In genomic region chr12:105644770-105645169, GRCh38 we compare ENCODE assay signal across 27 cellular contexts.
DNase-seq lines count a peak whose midpoint lies in the region; ATAC-seq, FAIRE-seq and TF ChIP-seq lines count a peak whose summit lies in the region.
"Had no signal": no experiment of that assay in that cellular context is flagged by ENCODE, and none has a peak within 500 bp of the region (broad histone marks: within the 10 kb centered on the region; RNA-seq: fewer than 3 reads in every experiment).

No MANE protein-coding gene starts in this region.

- DNase-seq in right cardiac atrium: peak in 2 of 3 donors; percentile 12 to 55
- DNase-seq in heart right ventricle: no peak
- peak; percentile 88 for DNase-seq in astrocyte (ENCODE audit: low read depth)
- DNase-seq in astrocyte of the spinal cord (ENCODE audit: low read depth, low spot score): peak; percentile 14
- DNase-seq in aorta: no peak
- DNase-seq in posterior vena cava (ENCODE audit: low spot score): no peak
- no peak for DNase-seq in naive thymus-derived CD8-positive, alpha-beta T cell
- DNase-seq in activated T-cell treated with anti-CD3 and anti-CD28 coated beads, Interleukin-2, amount 50 U/mL, for 24 hours: no peak
- DNase-seq: 8988T; ACHN; AML-193; BE2C; CD4-positive, alpha-beta T cell; CD8-positive, alpha-beta memory T cell; DMS 273 treated with DMSO at 0.1 percent for 48 hours; DMS79; GF-D8; GOT3; HFFc6 had no signal

- 62% methylated on average over 5 of the region's 5 CpGs for WGBS in right cardiac atrium
- 70 to 77% methylated on average over 5 of the region's 5 CpGs for WGBS in heart right ventricle, 2 donors
- 3 to 10% methylated on average over 5 of the region's 5 CpGs for WGBS in aorta, 2 donors

- H3K27ac ChIP-seq in right cardiac atrium (ENCODE audit: low read length): no peak overlapping the region
- no peak overlapping the region for H3K27ac ChIP-seq in heart right ventricle
- H3K27ac ChIP-seq in astrocyte (ENCODE audit: low read depth, low read length): no peak overlapping the region
- H3K27ac ChIP-seq in aorta (ENCODE audit: low read depth in 1 of 2, low read length in 2 of 2): no peak overlapping the region
- H3K27ac ChIP-seq: A549; BLaER1 treated with 17β-estradiol and CSF1 and Interleukin-3, amounts not matched to agents 10 nM and 100 nM had no signal

- H3K27me3 ChIP-seq in right cardiac atrium (ENCODE audit: control insufficient read depth, insufficient read depth) (no peaks in the 10 kb centered on the region), heart right ventricle (no peaks in the 10 kb centered on the region), astrocyte (ENCODE audit: insufficient read depth, low read length) (no peaks in the 10 kb centered on the region), aorta (ENCODE audit: control insufficient read depth in 1 of 2, insufficient read depth in 2 of 2, low read length in 1 of 2) (no peaks in the 10 kb centered on the region)
- H3K27me3 ChIP-seq: BE2C; BLaER1 treated with 17β-estradiol and CSF1 and Interleukin-3, amounts not matched to agents 10 nM and 100 nM had no signal

- TF ChIP-seq CTCF in heart right ventricle (IDR thresholded peaks at IDR 0.05): no peak
- TF ChIP-seq CTCF in astrocyte (IDR thresholded peaks at IDR 0.05; ENCODE audit: insufficient read depth, low read depth, low read length): no peak
- TF ChIP-seq CTCF in astrocyte of the spinal cord (IDR thresholded peaks at IDR 0.05; ENCODE audit: low read depth, low read length): no peak

- H3K4me3 ChIP-seq in right cardiac atrium (ENCODE audit: low read length) (no peak overlapping the region), heart right ventricle (no peak overlapping the region), astrocyte (ENCODE audit: insufficient read depth, low read depth, low read length) (no peak overlapping the region), astrocyte of the spinal cord (ENCODE audit: low read depth, low read length) (no peak overlapping the region), aorta (ENCODE audit: low read length in 2 of 2) (no peak overlapping the region)
- H3K4me3 ChIP-seq: A549; BLaER1 treated with 17β-estradiol and CSF1 and Interleukin-3, amounts not matched to agents 10 nM and 100 nM; HAP-1 had no signal

- H3K27ac Mint-ChIP-seq in astrocyte (ENCODE audit: unreplicated experiment): no peak overlapping the region
- no peak overlapping the region for H3K27ac Mint-ChIP-seq in naive thymus-derived CD8-positive, alpha-beta T cell
- H3K27ac Mint-ChIP-seq in activated T-cell treated with anti-CD3 and anti-CD28 coated beads, Interleukin-2, amount 50 U/mL, for 24 hours: no peak overlapping the region
- H3K27ac Mint-ChIP-seq: CD14-positive monocyte; CD4-positive, alpha-beta T cell; CD8-positive, alpha-beta memory T cell; HFFc6 had no signal

- H3K9me3 ChIP-seq in right cardiac atrium (ENCODE audit: control insufficient read depth, low read length) (no peaks in the 10 kb centered on the region), heart right ventricle (peaks cover 0 to 11% (median 0%) of the 10 kb centered on the region in 11 donors), astrocyte (ENCODE audit: insufficient read depth, low read depth, low read length) (no peaks in the 10 kb centered on the region), aorta (ENCODE audit: control insufficient read depth, low read length) (peaks cover 1% of the 10 kb centered on the region)
- H3K9me3 ChIP-seq: A549, BE2C, HAP-1 had no signal

- no peak overlapping the region for H2AFZ ChIP-seq in astrocyte (ENCODE audit: low read depth, low read length)

- H3K79me2 ChIP-seq in astrocyte (ENCODE audit: insufficient read depth, low read length): no peaks in the 10 kb centered on the region

- peaks cover 7% of the 10 kb centered on the region for H3K9me3 Mint-ChIP-seq in astrocyte (ENCODE audit: unreplicated experiment)
- H3K9me3 Mint-ChIP-seq in naive thymus-derived CD8-positive, alpha-beta T cell: peaks cover 0 to 17% (median 3%) of the 10 kb centered on the region in 9 donors
- H3K9me3 Mint-ChIP-seq in activated T-cell treated with anti-CD3 and anti-CD28 coated beads, Interleukin-2, amount 50 U/mL, for 24 hours: peaks cover 2% of the 10 kb centered on the region
- H3K9me3 Mint-ChIP-seq: CD4-positive, alpha-beta T cell; HFFc6 had no signal

- ATAC-seq in right cardiac atrium: peak in 1 of 2 donors; percentile 70
- ATAC-seq in heart right ventricle: no peak
- ATAC-seq in aorta (ENCODE audit: low FRiP score): peak; percentile 48
- ATAC-seq in naive thymus-derived CD8-positive, alpha-beta T cell: no peak
- ATAC-seq: A549 had no signal

- H3K9ac ChIP-seq in astrocyte (ENCODE audit: low read length): no peak overlapping the region
- H3K9ac ChIP-seq: BLaER1 treated with 17β-estradiol and CSF1 and Interleukin-3, amounts not matched to agents 10 nM and 100 nM had no signal

- no peaks in the 10 kb centered on the region for H3K27me3 Mint-ChIP-seq in astrocyte (ENCODE audit: low read depth, unreplicated experiment)
- H3K27me3 Mint-ChIP-seq in naive thymus-derived CD8-positive, alpha-beta T cell: peaks cover 0 to 22% (median 7%) of the 10 kb centered on the region in 5 donors
- H3K27me3 Mint-ChIP-seq in activated T-cell treated with anti-CD3 and anti-CD28 coated beads, Interleukin-2, amount 50 U/mL, for 24 hours: no peaks in the 10 kb centered on the region

- POLR2A ChIA-PET in naive thymus-derived CD8-positive, alpha-beta T cell (lab: Charles Lee): no interaction called here

- no peak for FAIRE-seq in astrocyte (lab: Jason Lieb, UNC)
- FAIRE-seq: A549, D721Med, GM12891, GM18507, H54 had no signal

- intact Hi-C loops in right cardiac atrium (cut with DNase I) (no loop called here), heart right ventricle (cut with DNase I) (no loop called here), aorta (cut with DNase I) (no loop called here), posterior vena cava (cut with DNase I) (no loop called here)

- H3K4me1 ChIP-seq in right cardiac atrium (ENCODE audit: control insufficient read depth, insufficient read depth, low read length) (peaks cover 2% of the 10 kb centered on the region), heart right ventricle (peaks cover 0 to 14% (median 0%) of the 10 kb centered on the region in 9 donors), astrocyte (ENCODE audit: insufficient read depth, low read length) (no peaks in the 10 kb centered on the region), aorta (ENCODE audit: control insufficient read depth in 1 of 2, insufficient read depth in 2 of 2, low read length in 2 of 2) (peaks cover 1 to 2% of the 10 kb centered on the region in 2 donors)
- H3K4me1 ChIP-seq: A549; BE2C; BLaER1 treated with 17β-estradiol and CSF1 and Interleukin-3, amounts not matched to agents 10 nM and 100 nM; HAP-1 had no signal

- no peak overlapping the region for H3K4me2 ChIP-seq in astrocyte (ENCODE audit: low read length)
- H3K4me2 ChIP-seq: A549; BLaER1 treated with 17β-estradiol and CSF1 and Interleukin-3, amounts not matched to agents 10 nM and 100 nM had no signal

- in situ Hi-C loops in astrocyte of the spinal cord (cut with HindIII; ENCODE audit: low sequenced_read_pairs): no loop called here

- H4K20me1 ChIP-seq in astrocyte (ENCODE audit: insufficient read depth, low read length): no peaks in the 10 kb centered on the region
- H4K20me1 ChIP-seq: BLaER1 treated with 17β-estradiol and CSF1 and Interleukin-3, amounts not matched to agents 10 nM and 100 nM had no signal

- H3K36me3 Mint-ChIP-seq in astrocyte (ENCODE audit: low read depth, unreplicated experiment): no peaks in the 10 kb centered on the region
- no peaks in the 10 kb centered on the region for H3K36me3 Mint-ChIP-seq in naive thymus-derived CD8-positive, alpha-beta T cell
- H3K36me3 Mint-ChIP-seq in activated T-cell treated with anti-CD3 and anti-CD28 coated beads, Interleukin-2, amount 50 U/mL, for 24 hours (ENCODE audit: low read depth): no peaks in the 10 kb centered on the region
- H3K36me3 Mint-ChIP-seq: CD14-positive monocyte; CD8-positive, alpha-beta memory T cell had no signal

- H3K4me3 Mint-ChIP-seq in astrocyte (ENCODE audit: unreplicated experiment): no peak overlapping the region
- no peak overlapping the region for H3K4me3 Mint-ChIP-seq in naive thymus-derived CD8-positive, alpha-beta T cell
- no peak overlapping the region for H3K4me3 Mint-ChIP-seq in activated T-cell treated with anti-CD3 and anti-CD28 coated beads, Interleukin-2, amount 50 U/mL, for 24 hours
- H3K4me3 Mint-ChIP-seq: CD14-positive monocyte; CD4-positive, alpha-beta T cell; CD8-positive, alpha-beta memory T cell; HFFc6 had no signal

- peaks cover 2% of the 10 kb centered on the region for H3K4me1 Mint-ChIP-seq in astrocyte (ENCODE audit: low read depth, unreplicated experiment)
- H3K4me1 Mint-ChIP-seq in naive thymus-derived CD8-positive, alpha-beta T cell: no peaks in the 10 kb centered on the region
- no peaks in the 10 kb centered on the region for H3K4me1 Mint-ChIP-seq in activated T-cell treated with anti-CD3 and anti-CD28 coated beads, Interleukin-2, amount 50 U/mL, for 24 hours (ENCODE audit: low read depth)
- H3K4me1 Mint-ChIP-seq: CD14-positive monocyte; CD8-positive, alpha-beta memory T cell had no signal

- no peaks in the 10 kb centered on the region for H3K36me3 ChIP-seq in heart right ventricle
- no peaks in the 10 kb centered on the region for H3K36me3 ChIP-seq in astrocyte (ENCODE audit: insufficient read depth, low read length)
- H3K36me3 ChIP-seq in aorta (ENCODE audit: control insufficient read depth in 1 of 2, insufficient read depth in 2 of 2, low read length in 1 of 2): no peaks in the 10 kb centered on the region
- H3K36me3 ChIP-seq: BE2C; BLaER1 treated with 17β-estradiol and CSF1 and Interleukin-3, amounts not matched to agents 10 nM and 100 nM; HAP-1 had no signal

Comparison
In these comparisons a context has a peak if more than half of its experiments do, and no peak if none do; other contexts are left out.
1. DNase-seq: peak in right cardiac atrium (2 of 3), astrocyte (single experiment) and astrocyte of the spinal cord (single experiment); none in heart right ventricle (0 of 2), aorta (0 of 2), posterior vena cava (single experiment), naive thymus-derived CD8-positive, alpha-beta T cell (0 of 10) and activated T-cell treated with anti-CD3 and anti-CD28 coated beads, Interleukin-2, amount 50 U/mL, for 24 hours (single experiment).